Comparison of ENCODE assay signal across 17 cellular contexts in genomic region chr5:89265511-89266169, GRCh38.
A peak's percentile ranks its signal among the peaks of the same experiment; 100 is the strongest.
DNase-seq lines count a peak whose midpoint lies in the region; ATAC-seq and TF ChIP-seq lines count a peak whose summit lies in the region.
"Had no signal": no experiment of that assay in that cellular context is flagged by ENCODE, and none has a peak within 500 bp of the region (broad histone marks: within the 10 kb centered on the region; RNA-seq: fewer than 3 reads in every experiment).

No MANE protein-coding gene starts in this region.

- H3K4me1 ChIP-seq in SK-N-SH (ENCODE audit: control insufficient read depth in 1 of 2, insufficient read depth in 2 of 2, low read depth in 1 of 2, low read length in 1 of 2): no peaks in the 10 kb centered on the region
- H3K4me1 ChIP-seq in fibroblast of lung (ENCODE audit: control insufficient read depth, extremely low read depth, insufficient read depth, low read length): no peaks in the 10 kb centered on the region
- H3K4me1 ChIP-seq: prostate gland had no signal

- DNase-seq in GM03348 (ENCODE audit: low spot score): peak; percentile 52
- DNase-seq in SK-N-SH: no peak
- DNase-seq in fibroblast of lung (ENCODE audit: low read depth in 2 of 2): peak; percentile 86 to 93
- DNase-seq in renal cortical epithelial cell (ENCODE audit: low read depth): peak; percentile 26
- DNase-seq in NCI-H2029 (lab: John Stamatoyannopoulos, UW): no peak
- DNase-seq in COLO668 (lab: John Stamatoyannopoulos, UW; ENCODE audit: unreplicated experiment): no peak
- DNase-seq: left ventricle myocardium superior; naive thymus-derived CD4-positive, alpha-beta T cell; NCI-H187 treated with DMSO at 0.1 percent for 48 hours; NCI-H524 treated with DMSO at 0.1 percent for 48 hours; T-cell had no signal

- no peaks in the 10 kb centered on the region for H3K79me2 ChIP-seq in SK-N-SH (ENCODE audit: insufficient read depth)
- no peaks in the 10 kb centered on the region for H3K79me2 ChIP-seq in fibroblast of lung (ENCODE audit: control insufficient read depth, insufficient read depth, low read length)

- no peak overlapping the region for H3K4me3 ChIP-seq in SK-N-SH (ENCODE audit: low read depth in 2 of 2, low read length in 1 of 2)
- H3K4me3 ChIP-seq in fibroblast of lung (replicated peaks in 1 of 4; ENCODE audit: control extremely low read depth in 1 of 4, insufficient read depth in 1 of 4, low read depth in 3 of 4, low read length in 4 of 4): no peak overlapping the region
- H3K4me3 ChIP-seq: prostate gland had no signal

- H3K36me3 ChIP-seq in SK-N-SH (replicated peaks in 1 of 2; ENCODE audit: control insufficient read depth in 1 of 2, insufficient read depth in 2 of 2, low read length in 1 of 2): no peaks in the 10 kb centered on the region
- no peaks in the 10 kb centered on the region for H3K36me3 ChIP-seq in fibroblast of lung (ENCODE audit: control insufficient read depth, insufficient read depth, low read length)
- H3K36me3 ChIP-seq: prostate gland had no signal

- H3K9me3 ChIP-seq in SK-N-SH (no peaks in the 10 kb centered on the region), fibroblast of lung (ENCODE audit: control insufficient read depth, insufficient read depth, low read depth, low read length) (no peaks in the 10 kb centered on the region)
- H3K9me3 ChIP-seq: prostate gland had no signal

- ATAC-seq in HG02852 (IDR thresholded peaks at IDR 0.05; ENCODE audit: unreplicated experiment) (no peak), GM19324 (IDR thresholded peaks at IDR 0.05; ENCODE audit: low FRiP score, unreplicated experiment) (no peak)
- ATAC-seq: esophagus mucosa; left ventricle myocardium superior; naive thymus-derived CD4-positive, alpha-beta T cell; Panc1; T-cell had no signal

- no peaks in the 10 kb centered on the region for H3K9me2 ChIP-seq in SK-N-SH

- no peaks in the 10 kb centered on the region for H3F3A ChIP-seq in SK-N-SH (replicated peaks; ENCODE audit: insufficient read depth)

- H2AFZ ChIP-seq in SK-N-SH (ENCODE audit: low read depth): no peak overlapping the region
- H2AFZ ChIP-seq in fibroblast of lung (ENCODE audit: low read length): no peak overlapping the region

- 83% methylated on average over 5 of the region's 5 CpGs for WGBS in SK-N-SH (ENCODE audit: low lambda C conversion rate)

- H4K20me1 ChIP-seq in SK-N-SH (ENCODE audit: insufficient read depth) (no peaks in the 10 kb centered on the region), fibroblast of lung (ENCODE audit: control insufficient read depth, extremely low read depth, insufficient read depth, low read length) (no peaks in the 10 kb centered on the region)

- H3K9ac ChIP-seq in SK-N-SH: no peak overlapping the region
- H3K9ac ChIP-seq in fibroblast of lung (ENCODE audit: insufficient read depth, low read length): no peak overlapping the region

- H3K27ac ChIP-seq in SK-N-SH (ENCODE audit: low read depth in 2 of 2, low read length in 1 of 2): no peak overlapping the region
- H3K27ac ChIP-seq in fibroblast of lung (ENCODE audit: insufficient read depth, low read length): no peak overlapping the region
- H3K27ac ChIP-seq: C4-2B, prostate gland had no signal

- no peak for TF ChIP-seq RAD21 in SK-N-SH (IDR thresholded peaks at IDR 0.05; ENCODE audit: low read length)

- CTCF ChIA-PET in SK-N-SH (lab: Yijun Ruan, JAX): no interaction called here

- H3K27me3 ChIP-seq in SK-N-SH (ENCODE audit: insufficient read depth): no peaks in the 10 kb centered on the region
- no peaks in the 10 kb centered on the region for H3K27me3 ChIP-seq in fibroblast of lung (ENCODE audit: control insufficient read depth, insufficient read depth, low read length)

- H3K4me2 ChIP-seq in SK-N-SH: no peak overlapping the region
- H3K4me2 ChIP-seq in fibroblast of lung (ENCODE audit: extremely low read depth, insufficient read depth, low read length): no peak overlapping the region

- no peak for TF ChIP-seq CTCF in SK-N-SH (IDR thresholded peaks at IDR 0.05)
- no peak for TF ChIP-seq CTCF in fibroblast of lung (conservative IDR thresholded peaks at IDR 0.05 in 1 of 2, IDR thresholded peaks at IDR 0.05 in 1 of 2; ENCODE audit: low read depth in 1 of 2, low read length in 2 of 2)

- no peak for TF ChIP-seq EP300 in SK-N-SH (IDR thresholded peaks at IDR 0.05; ENCODE audit: borderline replicate concordance in 1 of 2, low read depth in 1 of 2, low read length in 1 of 2)

- POLR2A ChIA-PET in SK-N-SH (lab: Yijun Ruan, JAX): no interaction called here

TF ChIP-seq in SK-N-SH, 30 proteins besides CTCF, POLR2A, EP300 and RAD21:
- TF ChIP-seq FOSL2 (IDR thresholded peaks at IDR 0.05; ENCODE audit: borderline replicate concordance, low read depth) (peak; percentile 29; the same call in 1 of the 2 replicates), GABPA (IDR thresholded peaks at IDR 0.05; ENCODE audit: low read depth) (no peak), MAX (IDR thresholded peaks at IDR 0.05; ENCODE audit: low read depth) (0 out of 2 replicates have a peak, but pooled peaks have one; percentile 15), JUND (IDR thresholded peaks at IDR 0.05) (peak; percentile 32; the same call in 1 of the 2 replicates)

Comparison
In these comparisons a context has a peak if more than half of its experiments do, and no peak if none do; other contexts are left out.
1. DNase-seq: peak in GM03348 (single experiment), fibroblast of lung (2 of 2) and renal cortical epithelial cell (single experiment); none in SK-N-SH (single experiment), NCI-H2029 (single experiment) and COLO668 (single experiment).